Comparison of ENCODE assay signal across 8 cellular contexts in the genomic region with DNA sequence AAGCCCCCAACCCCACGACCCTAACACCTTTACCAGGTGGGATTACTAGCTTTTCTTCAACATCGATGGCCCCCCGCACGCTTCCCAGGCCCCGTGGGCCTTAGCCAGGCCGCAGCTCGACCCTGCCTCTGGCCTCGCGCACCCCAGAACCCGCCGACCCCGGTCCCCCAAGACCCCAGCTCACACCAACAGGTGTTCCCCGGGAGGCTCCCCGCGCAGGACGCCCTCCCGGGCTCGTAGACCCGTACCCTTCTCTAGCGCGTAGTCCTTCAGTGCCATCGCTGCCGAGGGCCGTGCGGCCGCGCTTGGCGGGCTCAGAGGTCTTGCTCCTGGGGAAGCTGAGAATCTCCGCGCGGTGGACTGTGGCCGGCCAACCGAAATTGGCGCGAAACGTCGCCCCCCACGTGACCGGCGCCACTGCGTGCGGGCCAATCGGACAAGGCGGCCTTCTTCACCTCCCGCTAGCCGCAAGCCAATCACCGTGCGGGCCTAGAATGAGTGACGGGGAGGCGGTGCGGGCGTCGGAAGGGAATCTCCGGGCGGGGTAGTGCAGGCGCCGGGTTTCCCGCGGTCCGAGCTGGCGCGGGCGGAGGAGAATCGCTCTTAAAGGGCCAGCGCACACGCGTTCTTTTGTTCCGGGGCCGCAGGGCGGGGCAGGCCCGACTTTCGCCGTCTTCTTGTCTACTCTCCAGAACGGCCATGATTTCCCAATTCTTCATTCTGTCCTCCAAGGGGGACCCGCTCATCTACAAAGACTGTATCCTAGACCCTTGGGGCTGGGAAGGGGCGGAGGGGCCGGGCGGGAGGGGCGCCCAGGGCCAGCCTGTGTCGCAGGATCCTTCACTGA. TPM values are rescaled to one million over a fixed set of nuclear protein-coding genes. Genes with fewer than 3 reads are reported as not detected.
DNase-seq lines count a peak whose midpoint lies in the region; ATAC-seq, FAIRE-seq and TF ChIP-seq lines count a peak whose summit lies in the region.

AP4M1 (plus strand) TSS at position 628 of the 847 bp plus-strand sequence; CDS start at position 700, 72 bp downstream.
MCM7 (minus strand) TSS at position 382 of the 847 bp plus-strand sequence; CDS start at position 279, 103 bp downstream.

- H3K9me1 ChIP-seq in keratinocyte (ENCODE audit: control insufficient read depth, extremely low read depth, insufficient read depth, low read length): no peaks in the 10 kb centered on the region

- H3K27ac ChIP-seq in keratinocyte (ENCODE audit: control insufficient read depth, insufficient read depth, low read length): peak within 1 kb of the TSS; percentile 87

- no peak for FAIRE-seq in keratinocyte (lab: Jason Lieb, UNC)

- H3K4me3 ChIP-seq in keratinocyte (ENCODE audit: control insufficient read depth in 2 of 3, extremely low read depth in 1 of 3, insufficient read depth in 2 of 3, low read depth in 1 of 3, low read length in 3 of 3): peak within 1 kb of the TSS; percentile 70 to 78 (median 75)

- no peaks in the 10 kb centered on the region for H3K9me3 ChIP-seq in keratinocyte (ENCODE audit: control insufficient read depth, low read depth, low read length)

- H3K9ac ChIP-seq in keratinocyte (ENCODE audit: control insufficient read depth, extremely low read depth, insufficient read depth, low read length): peak within 1 kb of the TSS; percentile 90

- peaks cover 6% of the 10 kb centered on the region for H4K20me1 ChIP-seq in keratinocyte (ENCODE audit: control insufficient read depth, extremely low read depth, insufficient read depth, low read length)

- dilution Hi-C loops in keratinocyte (cut with MboI; ENCODE audit: extremely low pct_ligation_motif_present, low sequenced_read_pairs): no loop called here

- H2AFZ ChIP-seq in keratinocyte (ENCODE audit: control insufficient read depth, low read length): peak within 1 kb of the TSS; percentile 72

- H3K36me3 ChIP-seq in keratinocyte (ENCODE audit: control insufficient read depth in 2 of 2, extremely low read depth in 1 of 2, insufficient read depth in 2 of 2, low read length in 2 of 2): peaks cover 29 to 49% of the 10 kb centered on the region in 2 experiments

- H3K27me3 ChIP-seq in keratinocyte (ENCODE audit: control insufficient read depth, extremely low read depth, insufficient read depth, low read length): no peaks in the 10 kb centered on the region

- peaks cover 10% of the 10 kb centered on the region for H3K4me1 ChIP-seq in keratinocyte (ENCODE audit: control insufficient read depth, extremely low read depth, insufficient read depth, low read length)

- ATAC-seq in GM19035 (IDR thresholded peaks at IDR 0.05; ENCODE audit: unreplicated experiment) (peak; percentile 85), HG03354 (IDR thresholded peaks at IDR 0.05; ENCODE audit: poor library complexity, severe bottlenecking, unreplicated experiment) (peak; percentile 86)
- peak; percentile 92 for ATAC-seq in activated CD4-positive, CD25-positive, alpha-beta regulatory T cell treated with anti-CD3 and anti-CD28 coated beads, Interleukin-2, amount 50 U/mL, for 24 hours

- peaks cover 36% of the 10 kb centered on the region for H3K79me2 ChIP-seq in keratinocyte (ENCODE audit: control insufficient read depth, insufficient read depth, low read length)

- DNase-seq in AG09319 (ENCODE audit: extremely low read depth, low read depth): peak; percentile 98
- DNase-seq in NCI-H446 treated with DMSO at 0.1 percent for 48 hours (lab: John Stamatoyannopoulos, UW): peak; percentile 97
- peak; percentile 99 for DNase-seq in cerebellar cortex (ENCODE audit: low spot score)
- peak; percentile 88 for DNase-seq in keratinocyte (ENCODE audit: low read depth, low spot score)
- peak; percentile 88 to 91 for DNase-seq in stimulated activated CD4-positive, alpha-beta T cell treated with anti-CD3 and anti-CD28 coated beads, Interleukin-15, amount 100 ng/mL, for 1 hour (ENCODE audit: low read depth in 1 of 2, low spot score in 1 of 2)

- H3K4me2 ChIP-seq in keratinocyte (ENCODE audit: control insufficient read depth, extremely low read depth, insufficient read depth, low read depth, low read length): peak within 1 kb of the TSS; percentile 76

- TF ChIP-seq CTCF in AG09319 (IDR thresholded peaks at IDR 0.05; ENCODE audit: low read depth, low read length): no peak
- no peak for TF ChIP-seq CTCF in keratinocyte (optimal IDR thresholded peaks at IDR 0.05 in 1 of 3, IDR thresholded peaks at IDR 0.05 in 1 of 3, conservative IDR thresholded peaks at IDR 0.05 in 1 of 3; ENCODE audit: extremely low read depth in 1 of 3, insufficient read depth in 2 of 3, low read length in 3 of 3)

RNA-seq across cellular contexts. Expression of gene AP4M1, which starts in this region (rescaled TPM):
- polyA plus RNA-seq in keratinocyte: 13.7 to 15.2 TPM (median 14.2 TPM) in 3 replicates
- polyA plus RNA-seq in keratinocyte (2011; ENCODE audit: low read depth): 7.9 TPM
- 9.8 and 12.0 TPM in 2 replicates for polyA plus RNA-seq in keratinocyte (2011; cell fraction: cytosol; rRNA removed)
- 26.6 and 29.7 TPM in 2 replicates for polyA plus RNA-seq in keratinocyte (2011; cell fraction: nucleus; rRNA removed)
- 12.0 and 16.5 TPM in 2 replicates for polyA plus RNA-seq in keratinocyte (2012; ENCODE audit: low replicate concordance)
- polyA minus RNA-seq in keratinocyte: 10.9 to 14.6 TPM (median 13.2 TPM) in 3 replicates
- polyA minus RNA-seq in keratinocyte (2011; cell fraction: cytosol; rRNA and poly(A)+ RNA removed): 24.2 TPM
- 6.6 and 11.1 TPM in 2 replicates for polyA minus RNA-seq in keratinocyte (2011; cell fraction: nucleus; rRNA and poly(A)+ RNA removed)

RNA-seq across cellular contexts. Expression of gene MCM7, which starts in this region (rescaled TPM):
- 23.7 to 60.0 TPM (median 46.8 TPM) in 3 replicates for polyA plus RNA-seq in keratinocyte
- 20.1 TPM for polyA plus RNA-seq in keratinocyte (2011; ENCODE audit: low read depth)
- 15.8 and 21.2 TPM in 2 replicates for polyA plus RNA-seq in keratinocyte (2011; cell fraction: cytosol; rRNA removed)
- 40.4 and 49.6 TPM in 2 replicates for polyA plus RNA-seq in keratinocyte (2011; cell fraction: nucleus; rRNA removed)
- 24.5 and 67.9 TPM in 2 replicates for polyA plus RNA-seq in keratinocyte (2012; ENCODE audit: low replicate concordance)
- polyA minus RNA-seq in keratinocyte: 18.2 to 75.4 TPM (median 68.1 TPM) in 3 replicates
- 38.2 TPM for polyA minus RNA-seq in keratinocyte (2011; cell fraction: cytosol; rRNA and poly(A)+ RNA removed)
- 15.4 and 18.4 TPM in 2 replicates for polyA minus RNA-seq in keratinocyte (2011; cell fraction: nucleus; rRNA and poly(A)+ RNA removed)

Comparison
In these comparisons a context has a peak if more than half of its experiments do, and no peak if none do; other contexts are left out.
1. Peak in every context shown above with its lines: DNase-seq, ATAC-seq, H3K4me3 ChIP-seq and H3K27ac ChIP-seq.